1 cellular context compared by ENCODE assay signal in the genomic region with DNA sequence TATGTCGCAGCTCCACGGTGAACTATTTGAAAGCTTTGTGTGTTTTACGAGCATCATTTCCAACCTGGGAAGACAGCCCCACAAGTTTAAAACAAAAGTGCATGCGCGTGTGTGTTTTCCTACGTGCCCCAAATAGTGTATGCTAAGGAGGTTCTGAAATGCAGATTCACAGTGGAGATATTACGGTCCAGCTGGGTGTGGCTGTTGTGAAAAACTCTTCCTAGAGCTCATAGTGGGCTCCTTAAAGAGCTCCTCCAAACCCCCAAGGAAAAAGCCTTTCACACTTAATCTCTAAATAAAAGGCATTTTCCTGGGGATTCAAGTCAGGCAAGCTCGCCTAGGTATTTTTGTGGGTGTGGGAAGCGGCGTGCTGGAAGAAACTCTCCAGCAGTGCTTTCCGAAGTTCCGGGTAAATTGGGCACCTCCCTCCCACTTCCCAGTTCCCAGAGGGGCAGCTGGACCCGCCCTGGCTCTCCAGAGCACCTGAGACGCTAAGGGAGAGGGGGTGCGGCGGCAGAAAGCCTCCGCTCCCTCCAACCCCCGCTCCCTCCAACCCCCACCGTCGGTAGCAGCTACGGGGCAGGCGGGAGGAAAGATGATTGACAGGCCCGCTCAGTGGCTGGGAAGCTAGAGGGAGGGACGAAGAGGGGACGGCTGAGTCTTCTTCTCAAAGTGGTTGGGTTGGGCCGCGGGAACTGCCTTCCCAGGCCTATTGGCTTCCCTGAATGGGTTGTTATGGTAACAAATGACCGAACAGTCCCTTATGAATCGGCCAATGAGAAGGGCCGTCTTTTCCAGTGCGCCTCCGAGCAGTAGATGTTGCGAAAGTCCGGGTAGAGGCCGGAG.
TF ChIP-seq lines count a peak whose summit lies in the region.

No MANE protein-coding gene starts in this region.

TF ChIP-seq in HepG2, 621 proteins besides CTCF, POLR2A, EP300 and RAD21 (continued from another document):
- TF ChIP-seq, protein P1, sequence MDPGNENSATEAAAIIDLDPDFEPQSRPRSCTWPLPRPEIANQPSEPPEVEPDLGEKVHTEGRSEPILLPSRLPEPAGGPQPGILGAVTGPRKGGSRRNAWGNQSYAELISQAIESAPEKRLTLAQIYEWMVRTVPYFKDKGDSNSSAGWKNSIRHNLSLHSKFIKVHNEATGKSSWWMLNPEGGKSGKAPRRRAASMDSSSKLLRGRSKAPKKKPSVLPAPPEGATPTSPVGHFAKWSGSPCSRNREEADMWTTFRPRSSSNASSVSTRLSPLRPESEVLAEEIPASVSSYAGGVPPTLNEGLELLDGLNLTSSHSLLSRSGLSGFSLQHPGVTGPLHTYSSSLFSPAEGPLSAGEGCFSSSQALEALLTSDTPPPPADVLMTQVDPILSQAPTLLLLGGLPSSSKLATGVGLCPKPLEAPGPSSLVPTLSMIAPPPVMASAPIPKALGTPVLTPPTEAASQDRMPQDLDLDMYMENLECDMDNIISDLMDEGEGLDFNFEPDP (CRISPR knock-in tag; conservative IDR thresholded peaks at IDR 0.05), result no peak
- TF ChIP-seq ZNF101 (CRISPR knock-in tag; IDR thresholded peaks at IDR 0.05; ENCODE audit: borderline replicate concordance, low read depth), result no peak
- TF ChIP-seq, protein P2, sequence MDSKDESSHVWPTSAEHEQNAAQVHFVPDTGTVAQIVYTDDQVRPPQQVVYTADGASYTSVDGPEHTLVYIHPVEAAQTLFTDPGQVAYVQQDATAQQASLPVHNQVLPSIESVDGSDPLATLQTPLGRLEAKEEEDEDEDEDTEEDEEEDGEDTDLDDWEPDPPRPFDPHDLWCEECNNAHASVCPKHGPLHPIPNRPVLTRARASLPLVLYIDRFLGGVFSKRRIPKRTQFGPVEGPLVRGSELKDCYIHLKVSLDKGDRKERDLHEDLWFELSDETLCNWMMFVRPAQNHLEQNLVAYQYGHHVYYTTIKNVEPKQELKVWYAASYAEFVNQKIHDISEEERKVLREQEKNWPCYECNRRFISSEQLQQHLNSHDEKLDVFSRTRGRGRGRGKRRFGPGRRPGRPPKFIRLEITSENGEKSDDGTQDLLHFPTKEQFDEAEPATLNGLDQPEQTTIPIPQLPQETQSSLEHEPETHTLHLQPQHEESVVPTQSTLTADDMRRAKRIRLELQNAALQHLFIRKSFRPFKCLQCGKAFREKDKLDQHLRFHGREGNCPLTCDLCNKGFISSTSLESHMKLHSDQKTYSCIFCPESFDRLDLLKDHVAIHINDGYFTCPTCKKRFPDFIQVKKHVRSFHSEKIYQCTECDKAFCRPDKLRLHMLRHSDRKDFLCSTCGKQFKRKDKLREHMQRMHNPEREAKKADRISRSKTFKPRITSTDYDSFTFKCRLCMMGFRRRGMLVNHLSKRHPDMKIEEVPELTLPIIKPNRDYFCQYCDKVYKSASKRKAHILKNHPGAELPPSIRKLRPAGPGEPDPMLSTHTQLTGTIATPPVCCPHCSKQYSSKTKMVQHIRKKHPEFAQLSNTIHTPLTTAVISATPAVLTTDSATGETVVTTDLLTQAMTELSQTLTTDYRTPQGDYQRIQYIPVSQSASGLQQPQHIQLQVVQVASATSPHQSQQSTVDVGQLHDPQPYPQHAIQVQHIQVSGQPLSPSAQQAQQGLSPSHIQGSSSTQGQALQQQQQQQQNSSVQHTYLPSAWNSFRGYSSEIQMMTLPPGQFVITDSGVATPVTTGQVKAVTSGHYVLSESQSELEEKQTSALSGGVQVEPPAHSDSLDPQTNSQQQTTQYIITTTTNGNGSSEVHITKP (CRISPR knock-in tag; IDR thresholded peaks at IDR 0.05; ENCODE audit: low read depth), result 0 out of 2 replicates have a peak, but pooled peaks have one; percentile 14
- no peak for TF ChIP-seq KAT8 (CRISPR knock-in tag; IDR thresholded peaks at IDR 0.05)
TF ChIP-seq in HepG2: peak in this region for 105.
